In the genomic region with DNA sequence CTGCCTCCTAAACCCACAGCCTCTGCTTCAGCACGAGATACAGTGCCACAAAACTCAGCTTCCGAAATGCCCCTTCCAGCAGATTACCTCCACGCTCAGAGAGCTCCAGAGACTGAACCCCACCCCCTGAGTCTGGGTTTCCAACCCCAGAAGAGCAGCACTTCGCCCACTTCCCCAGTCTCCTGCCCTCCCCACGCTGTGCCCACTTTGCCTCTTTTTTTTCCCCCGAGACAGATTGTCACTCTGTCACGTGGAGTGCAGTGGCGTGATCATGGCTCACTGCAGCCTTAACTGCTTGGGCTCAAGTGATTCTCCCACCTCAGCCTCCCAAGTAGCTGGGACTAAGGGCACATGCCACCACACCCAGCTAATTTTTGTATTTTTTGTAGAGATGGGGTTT, we compare ENCODE assay signal across 24 cellular contexts. TPM values are rescaled to one million over a fixed set of nuclear protein-coding genes. Genes with fewer than 3 reads are reported as not detected.
DNase-seq lines count a peak whose midpoint lies in the region; ATAC-seq and TF ChIP-seq lines count a peak whose summit lies in the region.
"Had no signal": no experiment of that assay in that cellular context is flagged by ENCODE, and none has a peak within 500 bp of the region (broad histone marks: within the 10 kb centered on the region; RNA-seq: fewer than 3 reads in every experiment).

No MANE protein-coding gene starts in this region.

- H3K9ac ChIP-seq in BLaER1 treated with 17β-estradiol and CSF1 and Interleukin-3, amounts not matched to agents 10 nM and 100 nM: peak overlapping the region in 7 of 11 experiments; percentile 0 to 39 (median 15); a peak in 6 of 22 replicates
- H3K9ac ChIP-seq: GM23248, KMS-11 had no signal

- H3K4me3 ChIP-seq in breast epithelium (no peak overlapping the region), adrenal gland (no peak overlapping the region)
- no peak overlapping the region for H3K4me3 ChIP-seq in BLaER1 treated with 17β-estradiol and CSF1 and Interleukin-3, amounts not matched to agents 10 nM and 100 nM
- H3K4me3 ChIP-seq: GM23248, HAP-1, Peyer's patch, SJSA1 had no signal

- peaks cover 0 to 59% (median 18%) of the 10 kb centered on the region in 11 experiments; a peak in 12 of 22 replicates for H4K20me1 ChIP-seq in BLaER1 treated with 17β-estradiol and CSF1 and Interleukin-3, amounts not matched to agents 10 nM and 100 nM

- H3K4me3 Mint-ChIP-seq in MCF 10A (ENCODE audit: unreplicated experiment) (no peak overlapping the region), neural crest cell (no peak overlapping the region), T-cell (no peak overlapping the region)

- H3K9me3 ChIP-seq in breast epithelium: no peaks in the 10 kb centered on the region
- H3K9me3 ChIP-seq in BLaER1 treated with 17β-estradiol and CSF1 and Interleukin-3, amounts not matched to agents 10 nM and 100 nM (replicated peaks in 1 of 11): no peaks in the 10 kb centered on the region
- no peaks in the 10 kb centered on the region for H3K9me3 ChIP-seq in adrenal gland (replicated peaks in 1 of 3)
- H3K9me3 ChIP-seq: HAP-1, Peyer's patch, SJSA1 had no signal

- no peak for TF ChIP-seq POLR2A in breast epithelium (IDR thresholded peaks at IDR 0.05)
- no peak for TF ChIP-seq POLR2A in adrenal gland (IDR thresholded peaks at IDR 0.05)

- intact Hi-C loops in MCF 10A (cut with micrococcal nuclease): no loop called here
- intact Hi-C loops in breast epithelium (cut with DNase I; ENCODE audit: low total_unique reads): no loop called here
- intact Hi-C loops in adrenal gland (cut with DNase I): no loop called here

- H3K27me3 Mint-ChIP-seq in MCF 10A (ENCODE audit: insufficient read depth, unreplicated experiment) (no peaks in the 10 kb centered on the region), neural crest cell (ENCODE audit: low read depth) (no peaks in the 10 kb centered on the region), T-cell (no peaks in the 10 kb centered on the region)

- H3K27ac Mint-ChIP-seq in MCF 10A (ENCODE audit: low read depth, unreplicated experiment) (peak overlapping the region; percentile 39), neural crest cell (ENCODE audit: unreplicated experiment) (peak overlapping the region; percentile 43), T-cell (no peak overlapping the region)

- BruUV-seq in MCF 10A (replicated peaks; lab: Mats Ljungman, UMichigan): no TSS peak

- ATAC-seq in T-cell (replicated peaks in 1 of 4): no peak

- POLR2A ChIA-PET in MCF 10A (lab: Yijun Ruan, JAX) (interaction anchor here (0.8 to 1.5 kb wide), 2 partner anchors 9 to 18 kb away, joined by 3 to 4 read pairs; no protein-coding TSS in a partner anchor), T-cell (lab: Charles Lee) (no interaction called here)

- no peaks in the 10 kb centered on the region for H3K27me3 ChIP-seq in breast epithelium
- no peaks in the 10 kb centered on the region for H3K27me3 ChIP-seq in BLaER1 treated with 17β-estradiol and CSF1 and Interleukin-3, amounts not matched to agents 10 nM and 100 nM
- H3K27me3 ChIP-seq in adrenal gland: no peaks in the 10 kb centered on the region
- H3K27me3 ChIP-seq: Peyer's patch, SJSA1 had no signal

- 90 to 97% (median 94%) methylated on average over 8 of the region's 8 CpGs for WGBS in adrenal gland, 4 donors

- H3K9me3 Mint-ChIP-seq in MCF 10A (ENCODE audit: unreplicated experiment) (no peaks in the 10 kb centered on the region), neural crest cell (no peaks in the 10 kb centered on the region), T-cell (no peaks in the 10 kb centered on the region)

- DNase-seq in MCF 10A (ENCODE audit: unreplicated experiment): no peak
- no peak for DNase-seq in breast epithelium (ENCODE audit: low spot score in 2 of 2)
- no peak for DNase-seq in adrenal gland
- DNase-seq in neural crest cell (ENCODE audit: low read depth, low spot score): no peak
- DNase-seq in DMS79 (lab: John Stamatoyannopoulos, UW): no peak
- no peak for DNase-seq in T-cell
- DNase-seq: COR-L47, DMS 273 treated with DMSO at 0.1 percent for 48 hours, GM23248, NCI-H1105, NCI-H146, NCI-H2029, NCI-H226, NCI-H524, NCI-H82, Peyer's patch had no signal

- peak overlapping the region in 2 of 11 experiments; percentile 10 to 15; a peak in 2 of 22 replicates for H3K4me2 ChIP-seq in BLaER1 treated with 17β-estradiol and CSF1 and Interleukin-3, amounts not matched to agents 10 nM and 100 nM
- H3K4me2 ChIP-seq: KMS-11 had no signal

- no peak overlapping the region for H3K27ac ChIP-seq in breast epithelium
- no peak overlapping the region for H3K27ac ChIP-seq in BLaER1 treated with 17β-estradiol and CSF1 and Interleukin-3, amounts not matched to agents 10 nM and 100 nM
- H3K27ac ChIP-seq in adrenal gland: peak overlapping the region in 3 of 5 donors; percentile 20 to 77 (median 37)
- H3K27ac ChIP-seq: GM23248, KMS-11, Peyer's patch, SJSA1 had no signal

- no peaks in the 10 kb centered on the region for H3K4me1 ChIP-seq in breast epithelium
- peaks cover 13 to 36% (median 26%) of the 10 kb centered on the region in 10 experiments for H3K4me1 ChIP-seq in BLaER1 treated with 17β-estradiol and CSF1 and Interleukin-3, amounts not matched to agents 10 nM and 100 nM
- peaks cover 6 to 19% of the 10 kb centered on the region in 2 donors for H3K4me1 ChIP-seq in adrenal gland (replicated peaks in 1 of 2)
- H3K4me1 ChIP-seq: HAP-1, Peyer's patch had no signal

- H3K36me3 Mint-ChIP-seq in MCF 10A (ENCODE audit: insufficient read depth, unreplicated experiment) (peaks cover 73% of the 10 kb centered on the region), neural crest cell (ENCODE audit: low read depth) (peaks cover 20% of the 10 kb centered on the region), T-cell (peaks cover 36% of the 10 kb centered on the region)

- CTCF ChIA-PET in MCF 10A (lab: Yijun Ruan, JAX): interaction anchor here (0.7 to 1.7 kb wide), 5 partner anchors 9 to 26 kb away, joined by 3 to 6 read pairs (median 3); a partner anchor contains a TSS
- CTCF ChIA-PET in T-cell (lab: Charles Lee): no interaction called here

- TF ChIP-seq CTCF in MCF 10A (IDR thresholded peaks at IDR 0.05; ENCODE audit: unreplicated experiment) (no peak), breast epithelium (IDR thresholded peaks at IDR 0.05) (no peak), adrenal gland (IDR thresholded peaks at IDR 0.05) (no peak), neural crest cell (conservative IDR thresholded peaks at IDR 0.05) (no peak)

- H3K4me1 Mint-ChIP-seq in MCF 10A (ENCODE audit: insufficient read depth, unreplicated experiment) (peaks cover 2% of the 10 kb centered on the region), neural crest cell (peaks cover 24% of the 10 kb centered on the region), T-cell (no peaks in the 10 kb centered on the region)

- H3K36me3 ChIP-seq in breast epithelium: no peaks in the 10 kb centered on the region
- peaks cover 80 to 100% (median 99%) of the 10 kb centered on the region in 11 experiments for H3K36me3 ChIP-seq in BLaER1 treated with 17β-estradiol and CSF1 and Interleukin-3, amounts not matched to agents 10 nM and 100 nM
- peaks cover 0 to 67% of the 10 kb centered on the region in 2 donors for H3K36me3 ChIP-seq in adrenal gland (replicated peaks in 1 of 2)

RNA-seq across cellular contexts. Expression of a gene that starts 10.1 kb away (rescaled TPM):
- total RNA-seq in MCF 10A (2022) (26.5 and 28.3 TPM in 2 replicates), breast epithelium (10 to 100 TPM; 54.0 to 61.6 (median 54.7) TPM), adrenal gland (10 to 100 TPM; 42.0 to 89.2 (median 67.8) TPM), neural crest cell (85.4 and 92.8 TPM in 2 replicates), T-cell (10 to 100 TPM in 4 of 5 donors, 1 to 10 TPM in 1; 9.6 to 24.0 (median 20.7) TPM)
- polyA plus RNA-seq in adrenal gland: 10 to 100 TPM; 12.6 to 98.0 (median 17.0) TPM

RNA-seq across cellular contexts. Expression of a gene that starts 18.3 kb away (rescaled TPM):
- total RNA-seq in MCF 10A (2022) (not detected in 2 replicates), breast epithelium (not detected), adrenal gland (not detected), neural crest cell (23.6 and 25.2 TPM in 2 replicates), T-cell (not detected)
- polyA plus RNA-seq in adrenal gland: not detected
- total RNA-seq: A172, G401, GM23248, HT1080, OCI-LY7, Peyer's patch, SJSA1 had no signal
- polyA plus RNA-seq: GM23248 had no signal

RNA-seq across cellular contexts. Expression of a gene that starts 19.7 kb away (rescaled TPM):
- 6.2 and 12.4 TPM in 2 replicates for total RNA-seq in MCF 10A (2022)
- 10 to 100 TPM in 2 of 3 donors, 1 to 10 TPM in 1; 2.7 to 32.4 (median 29.9) TPM for total RNA-seq in breast epithelium
- 10 to 100 TPM in 5 of 8 donors, 1 to 10 TPM in 3; 2.2 to 16.5 (median 11.3) TPM for total RNA-seq in adrenal gland
- 10 to 100 TPM in 2 of 3 donors, 1 to 10 TPM in 1; 3.8 to 47.4 (median 17.1) TPM for polyA plus RNA-seq in adrenal gland
- total RNA-seq in neural crest cell: 3.8 and 4.9 TPM in 2 replicates
- 1 to 10 TPM; 4.7 to 9.7 (median 6.9) TPM for total RNA-seq in T-cell
- total RNA-seq: OCI-LY7 had no signal

RNA-seq across cellular contexts. Expression of a gene that starts 26.3 kb away (rescaled TPM):
- total RNA-seq in MCF 10A (2022): 477 and 513 TPM in 2 replicates
- total RNA-seq in breast epithelium: 100 to 1,000 TPM; 210 to 329 (median 306) TPM
- total RNA-seq in adrenal gland: 100 to 1,000 TPM in 6 of 8 donors, 10 to 100 TPM in 2; 78.5 to 350 (median 225) TPM
- 100 to 1,000 TPM; 737 to 898 (median 819) TPM for polyA plus RNA-seq in adrenal gland
- 479 and 516 TPM in 2 replicates for total RNA-seq in neural crest cell
- 100 to 1,000 TPM; 448 to 621 (median 462) TPM for total RNA-seq in T-cell

RNA-seq across cellular contexts. Expression of a gene that starts 35.2 kb away (rescaled TPM):
- total RNA-seq in MCF 10A (2022): 4.6 and 5.0 TPM in 2 replicates
- 10 to 100 TPM in 1 of 3 donors, 1 to 10 TPM in 2; 5.4 to 34.6 (median 6.6) TPM for total RNA-seq in breast epithelium
- total RNA-seq in adrenal gland: 1 to 10 TPM; 1.9 to 5.9 (median 3.1) TPM
- polyA plus RNA-seq in adrenal gland: 1 to 10 TPM in 2 of 3 donors, under 1 TPM in 1; 0.86 to 3.2 (median 2.4) TPM
- 28.1 and 28.7 TPM in 2 replicates for total RNA-seq in neural crest cell
- total RNA-seq in T-cell: 1 to 10 TPM in 1 of 5 donors, under 1 TPM in 4; 0.35 to 2.7 (median 0.72) TPM
- total RNA-seq: OCI-LY7 had no signal

Comparison
In these comparisons a context has a peak if more than half of its experiments do, and no peak if none do; other contexts are left out.
1. H3K27ac Mint-ChIP-seq: peak in MCF 10A (single experiment) and neural crest cell (single experiment); none in T-cell (0 of 2).
2. H3K27ac ChIP-seq: peak in adrenal gland (3 of 5); none in breast epithelium (0 of 2) and BLaER1 treated with 17β-estradiol and CSF1 and Interleukin-3, amounts not matched to agents 10 nM and 100 nM (0 of 11).
3. RNA of a gene that starts 18.3 kb away (total RNA-seq): 23.6 to 25.2 TPM in neural crest cell; not detected in MCF 10A, not detected in breast epithelium, not detected in adrenal gland and not detected in T-cell; every median in the first group is over 10 times any median in the second.